In the genomic region with DNA sequence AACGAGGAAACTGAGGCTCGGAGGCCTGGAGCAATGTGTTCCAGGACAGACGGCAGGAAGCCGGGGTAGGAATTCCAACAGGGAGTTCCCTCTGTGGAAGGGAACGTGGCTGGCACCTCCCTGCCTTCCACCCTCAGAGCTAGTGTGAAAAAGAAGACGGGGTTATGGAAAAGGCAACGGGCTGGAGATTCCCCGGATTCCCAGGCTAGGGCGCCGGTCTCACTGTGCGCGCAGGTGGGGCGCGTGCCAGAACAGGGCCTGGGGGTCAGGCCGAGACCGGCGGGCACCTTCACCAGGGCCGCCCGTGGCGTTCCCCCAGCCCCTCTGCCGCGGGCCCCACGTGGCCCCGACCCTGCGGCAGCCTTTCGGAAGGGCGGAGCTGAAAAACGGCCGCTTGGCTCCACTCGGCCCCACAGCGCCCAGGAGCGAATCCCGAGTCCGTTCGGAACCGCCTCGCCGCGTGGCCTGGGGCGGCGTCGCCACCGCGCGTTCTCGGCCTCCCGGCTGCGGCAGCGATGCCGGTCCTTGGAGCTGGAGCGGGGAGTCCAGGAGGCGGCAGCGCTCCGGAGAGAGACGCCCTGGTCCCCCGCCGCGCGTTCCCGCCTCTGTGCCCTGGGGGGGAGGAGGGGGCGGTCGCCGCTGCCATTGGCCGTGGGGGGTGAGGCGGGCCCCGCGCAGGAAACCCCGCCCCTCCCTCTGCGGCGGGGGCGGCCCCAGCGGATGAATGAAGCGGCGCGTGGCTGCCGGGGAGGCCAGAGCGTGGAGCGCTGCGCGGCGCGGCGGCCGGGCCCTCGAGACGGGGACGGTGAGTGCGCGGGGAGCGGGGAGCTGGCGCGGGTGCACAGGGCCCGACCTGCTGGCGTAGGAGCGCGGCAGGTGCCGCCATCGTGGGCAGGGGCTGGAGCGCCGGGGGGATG, we compare ENCODE assay signal across 8 cellular contexts.
DNase-seq lines count a peak whose midpoint lies in the region; ATAC-seq lines count a peak whose summit lies in the region.

A gene with protein sequence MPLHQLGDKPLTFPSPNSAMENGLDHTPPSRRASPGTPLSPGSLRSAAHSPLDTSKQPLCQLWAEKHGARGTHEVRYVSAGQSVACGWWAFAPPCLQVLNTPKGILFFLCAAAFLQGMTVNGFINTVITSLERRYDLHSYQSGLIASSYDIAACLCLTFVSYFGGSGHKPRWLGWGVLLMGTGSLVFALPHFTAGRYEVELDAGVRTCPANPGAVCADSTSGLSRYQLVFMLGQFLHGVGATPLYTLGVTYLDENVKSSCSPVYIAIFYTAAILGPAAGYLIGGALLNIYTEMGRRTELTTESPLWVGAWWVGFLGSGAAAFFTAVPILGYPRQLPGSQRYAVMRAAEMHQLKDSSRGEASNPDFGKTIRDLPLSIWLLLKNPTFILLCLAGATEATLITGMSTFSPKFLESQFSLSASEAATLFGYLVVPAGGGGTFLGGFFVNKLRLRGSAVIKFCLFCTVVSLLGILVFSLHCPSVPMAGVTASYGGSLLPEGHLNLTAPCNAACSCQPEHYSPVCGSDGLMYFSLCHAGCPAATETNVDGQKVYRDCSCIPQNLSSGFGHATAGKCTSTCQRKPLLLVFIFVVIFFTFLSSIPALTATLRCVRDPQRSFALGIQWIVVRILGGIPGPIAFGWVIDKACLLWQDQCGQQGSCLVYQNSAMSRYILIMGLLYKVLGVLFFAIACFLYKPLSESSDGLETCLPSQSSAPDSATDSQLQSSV (plus strand): TSS at position 755 of the 917 bp plus-strand sequence. CDS start 13,952 bp downstream, outside the sequence.

- peak; percentile 59 for DNase-seq in Ammon's horn (ENCODE audit: low spot score)
- peak; percentile 79 for DNase-seq in NOMO-1 treated with DMSO at 0.1 percent for 48 hours (lab: John Stamatoyannopoulos, UW; ENCODE audit: unreplicated experiment)
- peak; percentile 51 for DNase-seq in activated CD8-positive, alpha-beta memory T cell treated with anti-CD3 and anti-CD28 coated beads, Interleukin-2, amount 50 U/mL, for 1 hour (ENCODE audit: extremely low read depth)
- DNase-seq in epidermal melanocyte (ENCODE audit: insufficient read length, low spot score): peak; percentile 63
- peak; percentile 68 to 88 for DNase-seq in stimulated activated CD8-positive, alpha-beta memory T cell treated with anti-CD3 and anti-CD28 coated beads, Interleukin-7, amount 100 ng/mL, for 4 hours (ENCODE audit: low read depth in 2 of 2)

- H3K9ac ChIP-seq in mucosa of rectum (ENCODE audit: low read depth in 1 of 2, low read length in 2 of 2): peak within 1 kb of the TSS; percentile 56 to 82

- H3K4me3 ChIP-seq in mucosa of rectum (ENCODE audit: low read length in 2 of 2): peak within 1 kb of the TSS; percentile 59 to 67

- peaks cover 47 to 49% of the 10 kb centered on the region in 2 donors for H3K4me1 ChIP-seq in mucosa of rectum (ENCODE audit: control insufficient read depth in 2 of 2, insufficient read depth in 2 of 2, low read length in 2 of 2)

- no peaks in the 10 kb centered on the region for H3K36me3 ChIP-seq in mucosa of rectum (ENCODE audit: control insufficient read depth in 2 of 2, insufficient read depth in 2 of 2, low read length in 2 of 2)

- ATAC-seq in GM19328 (IDR thresholded peaks at IDR 0.05; ENCODE audit: unreplicated experiment) (peak; percentile 60), HG03521 (IDR thresholded peaks at IDR 0.05; ENCODE audit: unreplicated experiment) (peak; percentile 59)

- H3K27ac ChIP-seq in mucosa of rectum (ENCODE audit: low read depth in 2 of 2, low read length in 2 of 2): peak within 1 kb of the TSS; percentile 33 to 56

- no peaks in the 10 kb centered on the region for H3K9me3 ChIP-seq in mucosa of rectum (ENCODE audit: control insufficient read depth in 2 of 2, low read length in 2 of 2)

- peaks cover 2 to 10% of the 10 kb centered on the region in 2 donors for H3K27me3 ChIP-seq in mucosa of rectum (ENCODE audit: control insufficient read depth in 2 of 2, insufficient read depth in 2 of 2, low read length in 2 of 2)

Comparison
In these comparisons a context has a peak if more than half of its experiments do, and no peak if none do; other contexts are left out.
1. Peak in every context shown above with its lines: DNase-seq, ATAC-seq, H3K4me3 ChIP-seq and H3K27ac ChIP-seq.